In the genomic region with DNA sequence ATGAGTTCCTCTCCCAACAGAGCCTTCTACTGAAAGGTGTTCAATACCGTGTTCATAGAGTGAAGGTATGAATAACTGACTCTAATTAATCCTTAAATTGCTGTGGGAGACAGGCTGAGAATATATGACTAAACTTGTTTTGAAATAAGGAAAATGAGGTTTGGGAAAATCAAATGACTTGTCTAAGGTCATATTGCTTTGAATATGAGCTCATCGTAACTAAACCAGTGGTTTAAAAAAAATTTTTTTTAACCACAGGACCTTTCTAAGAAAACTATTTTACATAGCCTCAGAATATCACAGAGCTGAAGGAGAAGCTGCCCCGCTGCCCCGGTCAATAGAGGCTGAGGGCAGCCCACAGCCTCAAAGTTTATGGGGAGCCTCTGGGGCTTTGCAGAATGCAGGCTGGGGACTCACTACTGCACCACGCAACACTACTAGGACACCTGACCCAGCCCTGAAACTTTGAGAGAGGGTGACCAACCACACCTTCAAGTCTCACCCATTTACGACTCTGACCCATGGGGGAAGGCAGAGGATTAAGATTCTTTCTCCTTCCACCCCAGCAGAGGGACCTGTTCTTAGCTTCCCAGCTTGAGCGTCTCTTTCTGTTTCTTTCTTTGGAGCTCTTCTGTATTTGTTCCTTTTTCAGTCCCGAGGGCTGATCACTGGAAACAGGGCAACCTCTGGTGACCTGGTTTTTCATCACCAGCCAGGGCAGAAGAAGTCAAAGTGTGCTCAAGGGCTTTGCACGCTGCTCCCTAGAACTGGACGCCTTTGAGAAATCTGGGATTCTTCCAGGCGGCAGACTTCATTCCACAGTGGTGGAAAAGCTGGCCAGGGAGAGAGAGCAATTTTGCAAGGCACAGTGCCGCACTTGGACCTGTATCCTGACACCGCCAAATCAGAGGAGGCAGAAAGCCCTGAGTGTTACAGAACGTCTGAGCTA, we compare ENCODE assay signal across 10 cellular contexts.
A peak's percentile ranks its signal among the peaks of the same experiment; 100 is the strongest.
DNase-seq lines count a peak whose midpoint lies in the region; ATAC-seq lines count a peak whose summit lies in the region.
"Had no signal": no experiment of that assay in that cellular context is flagged by ENCODE, and none has a peak within 500 bp of the region (broad histone marks: within the 10 kb centered on the region; RNA-seq: fewer than 3 reads in every experiment).

No MANE protein-coding gene starts in this region.

- no peaks in the 10 kb centered on the region for H3K27me3 Mint-ChIP-seq in dendritic cell treated with granulocyte-macrophage colony-stimulating factor and Interleukin-4, amounts not matched to agents 40 ng/mL and 50 ng/mL, for 4 days

- ATAC-seq in GM19035 (IDR thresholded peaks at IDR 0.05; ENCODE audit: unreplicated experiment) (peak; percentile 74), HG02763 (IDR thresholded peaks at IDR 0.05; ENCODE audit: unreplicated experiment) (peak; percentile 70)
- ATAC-seq in stimulated activated effector memory CD8-positive, alpha-beta T cell treated with anti-CD3 and anti-CD28 coated beads, Interleukin-12 subunit alpha, Interleukin-12 subunit beta, amount 100 ng/mL, for 72 hours: peak; percentile 61

- intact Hi-C loops in dendritic cell treated with granulocyte-macrophage colony-stimulating factor and Interleukin-4, amounts not matched to agents 40 ng/mL and 50 ng/mL, for 4 days (cut with micrococcal nuclease): no loop called here

- H3K36me3 Mint-ChIP-seq in dendritic cell treated with granulocyte-macrophage colony-stimulating factor and Interleukin-4, amounts not matched to agents 40 ng/mL and 50 ng/mL, for 4 days (ENCODE audit: low read depth): peaks cover 53% of the 10 kb centered on the region
- peaks cover 21% of the 10 kb centered on the region for H3K36me3 Mint-ChIP-seq in stimulated activated effector memory CD8-positive, alpha-beta T cell treated with anti-CD3 and anti-CD28 coated beads, Interleukin-12 subunit alpha, Interleukin-12 subunit beta, amount 100 ng/mL, for 72 hours

- peak overlapping the region; percentile 22 for H3K27ac Mint-ChIP-seq in dendritic cell treated with granulocyte-macrophage colony-stimulating factor and Interleukin-4, amounts not matched to agents 40 ng/mL and 50 ng/mL, for 4 days
- H3K27ac Mint-ChIP-seq in stimulated activated effector memory CD8-positive, alpha-beta T cell treated with anti-CD3 and anti-CD28 coated beads, Interleukin-12 subunit alpha, Interleukin-12 subunit beta, amount 100 ng/mL, for 72 hours: peak overlapping the region; percentile 14

- DNase-seq in stimulated activated effector memory CD8-positive, alpha-beta T cell treated with anti-CD3 and anti-CD28 coated beads, Interleukin-12 subunit alpha, Interleukin-12 subunit beta, amount 100 ng/mL, for 72 hours (ENCODE audit: low spot score in 2 of 2): no peak
- DNase-seq in GF-D8 (lab: John Stamatoyannopoulos, UW) (no peak), germinal center (ENCODE audit: low spot score) (no peak), retina (no peak)
- DNase-seq in central memory CD4-positive, alpha-beta T cell: no peak
- DNase-seq: occipital lobe, trophoblast cell had no signal

- H3K4me3 Mint-ChIP-seq in dendritic cell treated with granulocyte-macrophage colony-stimulating factor and Interleukin-4, amounts not matched to agents 40 ng/mL and 50 ng/mL, for 4 days: no peak overlapping the region
- no peak overlapping the region for H3K4me3 Mint-ChIP-seq in stimulated activated effector memory CD8-positive, alpha-beta T cell treated with anti-CD3 and anti-CD28 coated beads, Interleukin-12 subunit alpha, Interleukin-12 subunit beta, amount 100 ng/mL, for 72 hours

- peaks cover 25% of the 10 kb centered on the region for H3K4me1 Mint-ChIP-seq in dendritic cell treated with granulocyte-macrophage colony-stimulating factor and Interleukin-4, amounts not matched to agents 40 ng/mL and 50 ng/mL, for 4 days (ENCODE audit: low read depth)
- H3K4me1 Mint-ChIP-seq in stimulated activated effector memory CD8-positive, alpha-beta T cell treated with anti-CD3 and anti-CD28 coated beads, Interleukin-12 subunit alpha, Interleukin-12 subunit beta, amount 100 ng/mL, for 72 hours: peaks cover 33% of the 10 kb centered on the region

- H3K9me3 Mint-ChIP-seq in dendritic cell treated with granulocyte-macrophage colony-stimulating factor and Interleukin-4, amounts not matched to agents 40 ng/mL and 50 ng/mL, for 4 days: no peaks in the 10 kb centered on the region
- H3K9me3 Mint-ChIP-seq in stimulated activated effector memory CD8-positive, alpha-beta T cell treated with anti-CD3 and anti-CD28 coated beads, Interleukin-12 subunit alpha, Interleukin-12 subunit beta, amount 100 ng/mL, for 72 hours: no peaks in the 10 kb centered on the region
